ENCODE assay signal across 10 cellular contexts in genomic region chr17:4938069-4938491, GRCh38. TPM values are rescaled to one million over a fixed set of nuclear protein-coding genes. Genes with fewer than 3 reads are reported as not detected.
DNase-seq lines count a peak whose midpoint lies in the region; ATAC-seq and TF ChIP-seq lines count a peak whose summit lies in the region.
"Had no signal": no experiment of that assay in that cellular context is flagged by ENCODE, and none has a peak within 500 bp of the region (broad histone marks: within the 10 kb centered on the region; RNA-seq: fewer than 3 reads in every experiment).

No MANE protein-coding gene starts in this region.

- intact Hi-C loops in activated CD8-positive, alpha-beta T cell treated with anti-CD3 and anti-CD28 coated beads for 36 hours (cut with micrococcal nuclease), result no loop called here
- intact Hi-C loops in upper lobe of right lung (cut with DNase I), result no loop called here

- peak overlapping the region; percentile 88 for H3K9ac ChIP-seq in iPS-20b (ENCODE audit: low read depth, low read length)

- no peaks in the 10 kb centered on the region for H3K27me3 Mint-ChIP-seq in stimulated activated naive CD8-positive, alpha-beta T cell treated with anti-CD3 and anti-CD28 coated beads, Interleukin-15, Interleukin-2, amounts not matched to agents 100 ng/mL and 50 ng/mL, for 24 hours
- H3K27me3 Mint-ChIP-seq in activated CD8-positive, alpha-beta T cell treated with anti-CD3 and anti-CD28 coated beads for 36 hours, result no peaks in the 10 kb centered on the region
- no peaks in the 10 kb centered on the region for H3K27me3 Mint-ChIP-seq in type B pancreatic cell

- no peak for TF ChIP-seq CTCF in activated CD8-positive, alpha-beta T cell treated with anti-CD3 and anti-CD28 coated beads for 36 hours (IDR thresholded peaks at IDR 0.05)
- TF ChIP-seq CTCF in type B pancreatic cell (conservative IDR thresholded peaks at IDR 0.05), result no peak
- no peak for TF ChIP-seq CTCF in upper lobe of right lung (IDR thresholded peaks at IDR 0.05)

- no peaks in the 10 kb centered on the region for H3K9me3 ChIP-seq in iPS-20b (ENCODE audit: insufficient read depth, low read depth, low read length)
- no peaks in the 10 kb centered on the region for H3K9me3 ChIP-seq in upper lobe of right lung
- H3K9me3 ChIP-seq: tibial nerve had no signal

- no peak for ATAC-seq in stimulated activated naive CD8-positive, alpha-beta T cell treated with anti-CD3 and anti-CD28 coated beads, Interleukin-15, Interleukin-2, amounts not matched to agents 100 U/mL and 50 U/mL, for 24 hours
- no peak for ATAC-seq in activated CD8-positive, alpha-beta T cell treated with anti-CD3 and anti-CD28 coated beads for 36 hours
- no peak for ATAC-seq in upper lobe of right lung

- POLR2A ChIA-PET in activated CD8-positive, alpha-beta T cell treated with anti-CD3 and anti-CD28 coated beads for 36 hours (lab: Charles Lee), result interaction anchor here (2.6 to 20.8 kb wide), 4 partner anchors 9 to 30 kb away, joined by 10 to 627 read pairs (median 36); partner anchors contain the start of genes PFN1 and SPAG7

- H3K36me3 ChIP-seq in iPS-20b (ENCODE audit: insufficient read depth, low read depth, low read length) (peaks cover 41% of the 10 kb centered on the region), upper lobe of right lung (peaks cover 26% of the 10 kb centered on the region)

- H3K4me1 ChIP-seq in iPS-20b (ENCODE audit: insufficient read depth, low read length) (peaks cover 4% of the 10 kb centered on the region; the same call in 1 of the 2 replicates), upper lobe of right lung (peaks cover 38% of the 10 kb centered on the region)

- H3K36me3 Mint-ChIP-seq in stimulated activated naive CD8-positive, alpha-beta T cell treated with anti-CD3 and anti-CD28 coated beads, Interleukin-15, Interleukin-2, amounts not matched to agents 100 ng/mL and 50 ng/mL, for 24 hours (ENCODE audit: low read depth), result peaks cover 41% of the 10 kb centered on the region
- H3K36me3 Mint-ChIP-seq in activated CD8-positive, alpha-beta T cell treated with anti-CD3 and anti-CD28 coated beads for 36 hours (ENCODE audit: low read depth), result peaks cover 61% of the 10 kb centered on the region
- peaks cover 7% of the 10 kb centered on the region for H3K36me3 Mint-ChIP-seq in type B pancreatic cell

- H3K27ac ChIP-seq in iPS-20b (ENCODE audit: low read length) (no peak overlapping the region), upper lobe of right lung (no peak overlapping the region), substantia nigra (ENCODE audit: low read depth, low read length, poor library complexity, severe bottlenecking) (no peak overlapping the region)

- no peak overlapping the region; the same call in 1 of the 2 replicates for H3K4me3 ChIP-seq in iPS-20b (ENCODE audit: low read length)
- no peak overlapping the region for H3K4me3 ChIP-seq in upper lobe of right lung

- H3K27me3 ChIP-seq in iPS-20b (ENCODE audit: insufficient read depth, low read length) (no peaks in the 10 kb centered on the region), upper lobe of right lung (no peaks in the 10 kb centered on the region)
- H3K27me3 ChIP-seq: tibial nerve had no signal

- H3K4me1 Mint-ChIP-seq in stimulated activated naive CD8-positive, alpha-beta T cell treated with anti-CD3 and anti-CD28 coated beads, Interleukin-15, Interleukin-2, amounts not matched to agents 100 ng/mL and 50 ng/mL, for 24 hours (ENCODE audit: low read depth), result peaks cover 44% of the 10 kb centered on the region
- peaks cover 49% of the 10 kb centered on the region for H3K4me1 Mint-ChIP-seq in activated CD8-positive, alpha-beta T cell treated with anti-CD3 and anti-CD28 coated beads for 36 hours (ENCODE audit: low read depth)
- peaks cover 30% of the 10 kb centered on the region for H3K4me1 Mint-ChIP-seq in type B pancreatic cell (ENCODE audit: unreplicated experiment)

- H3K9me3 Mint-ChIP-seq in stimulated activated naive CD8-positive, alpha-beta T cell treated with anti-CD3 and anti-CD28 coated beads, Interleukin-15, Interleukin-2, amounts not matched to agents 100 ng/mL and 50 ng/mL, for 24 hours, result no peaks in the 10 kb centered on the region
- H3K9me3 Mint-ChIP-seq in activated CD8-positive, alpha-beta T cell treated with anti-CD3 and anti-CD28 coated beads for 36 hours, result no peaks in the 10 kb centered on the region
- H3K9me3 Mint-ChIP-seq in type B pancreatic cell, result no peaks in the 10 kb centered on the region

- no peak for DNase-seq in stimulated activated naive CD8-positive, alpha-beta T cell treated with anti-CD3 and anti-CD28 coated beads, Interleukin-15, Interleukin-2, amounts not matched to agents 100 U/mL and 50 U/mL, for 24 hours
- DNase-seq in activated CD8-positive, alpha-beta T cell treated with anti-CD3 and anti-CD28 coated beads for 36 hours, result no peak
- no peak for DNase-seq in type B pancreatic cell (ENCODE audit: extremely low spot score, unreplicated experiment)
- no peak for DNase-seq in upper lobe of right lung
- no peak for DNase-seq in substantia nigra (lab: John Stamatoyannopoulos, UW)
- no peak for DNase-seq in activated CD4-positive, CD25-positive, alpha-beta regulatory T cell (lab: John Stamatoyannopoulos, UW)

- H3K4me3 Mint-ChIP-seq in stimulated activated naive CD8-positive, alpha-beta T cell treated with anti-CD3 and anti-CD28 coated beads, Interleukin-15, Interleukin-2, amounts not matched to agents 100 ng/mL and 50 ng/mL, for 24 hours, result peak overlapping the region; percentile 88
- peak overlapping the region; percentile 97 for H3K4me3 Mint-ChIP-seq in activated CD8-positive, alpha-beta T cell treated with anti-CD3 and anti-CD28 coated beads for 36 hours
- H3K4me3 Mint-ChIP-seq in type B pancreatic cell, result peak overlapping the region; percentile 98

- CTCF ChIA-PET in activated CD8-positive, alpha-beta T cell treated with anti-CD3 and anti-CD28 coated beads for 36 hours (lab: Charles Lee), result interaction anchor here (0.8 to 3.1 kb wide), 3 partner anchors 24 to 124 kb away, joined by 3 to 24 read pairs (median 4); no protein-coding TSS in a partner anchor

- peak overlapping the region; percentile 80 for H3K27ac Mint-ChIP-seq in stimulated activated naive CD8-positive, alpha-beta T cell treated with anti-CD3 and anti-CD28 coated beads, Interleukin-15, Interleukin-2, amounts not matched to agents 100 ng/mL and 50 ng/mL, for 24 hours
- peak overlapping the region; percentile 55 for H3K27ac Mint-ChIP-seq in activated CD8-positive, alpha-beta T cell treated with anti-CD3 and anti-CD28 coated beads for 36 hours
- no peak overlapping the region for H3K27ac Mint-ChIP-seq in type B pancreatic cell

RNA-seq across cellular contexts. Expression of gene SLC25A11, which starts 1.8 kb away (rescaled TPM):
- total RNA-seq in activated CD8-positive, alpha-beta T cell treated with anti-CD3 and anti-CD28 coated beads for 36 hours, result 10 to 100 TPM; 80.8 to 87.0 TPM
- 60.2 and 63.6 TPM in 2 replicates for total RNA-seq in type B pancreatic cell (ENCODE audit: low replicate concordance)
- 55.0 TPM for total RNA-seq in upper lobe of right lung

RNA-seq across cellular contexts. Expression of gene RNF167, which starts 2.0 kb away (rescaled TPM):
- 100 to 1,000 TPM; 144 to 152 TPM for total RNA-seq in activated CD8-positive, alpha-beta T cell treated with anti-CD3 and anti-CD28 coated beads for 36 hours
- total RNA-seq in type B pancreatic cell (ENCODE audit: low replicate concordance) (98.8 and 132 TPM in 2 replicates), upper lobe of right lung (92.9 TPM)

RNA-seq across cellular contexts. Expression of gene GP1BA, which starts 6.0 kb away (rescaled TPM):
- total RNA-seq in activated CD8-positive, alpha-beta T cell treated with anti-CD3 and anti-CD28 coated beads for 36 hours, result not detected
- total RNA-seq in type B pancreatic cell (ENCODE audit: low replicate concordance) (not detected in 2 replicates), upper lobe of right lung (0.55 TPM)
- total RNA-seq: fibroblast of villous mesenchyme, tibial nerve had no signal

RNA-seq across cellular contexts. Expression of gene PFN1, which starts 10.2 kb away (rescaled TPM):
- total RNA-seq in activated CD8-positive, alpha-beta T cell treated with anti-CD3 and anti-CD28 coated beads for 36 hours, result 1,000 to 10,000 TPM; 1,726 to 1,759 TPM
- total RNA-seq in type B pancreatic cell (ENCODE audit: low replicate concordance) (404 and 455 TPM in 2 replicates), upper lobe of right lung (457 TPM)

RNA-seq across cellular contexts. Expression of gene ENO3, which starts 12.8 kb away (rescaled TPM):
- total RNA-seq in activated CD8-positive, alpha-beta T cell treated with anti-CD3 and anti-CD28 coated beads for 36 hours, result 10 to 100 TPM; 31.3 to 34.0 TPM
- total RNA-seq in type B pancreatic cell (ENCODE audit: low replicate concordance) (4.8 and 24.0 TPM in 2 replicates), upper lobe of right lung (8.6 TPM)
